Comparison of ENCODE assay signal across 33 cellular contexts in genomic region chr13:78598382-78598781, GRCh38. TPM values are rescaled to one million over a fixed set of nuclear protein-coding genes. Genes with fewer than 3 reads are reported as not detected.
"Had no signal": no experiment of that assay in that cellular context is flagged by ENCODE, and none has a peak within 500 bp of the region (broad histone marks: within the 10 kb centered on the region; RNA-seq: fewer than 3 reads in every experiment).

No MANE protein-coding gene starts in this region.

- H3K27ac Mint-ChIP-seq: activated B cell treated with CpG ODN at 0.5 μM for 24 hours; activated CD8-positive, alpha-beta T cell treated with anti-CD3 and anti-CD28 coated beads, Interleukin-2, amount 10 ng/mL, durations not matched to agents 7 days and 5 days; activated T-helper 2 cell treated with anti-CD3 and anti-CD28 coated beads, Interferon-gamma antibody, Interleukin-2, Interleukin-4, amounts not matched to agents 10 μg/mL and 5 μg/mL and 100 μg/mL, durations not matched to agents 14 hours and 24 hours and 36 hours; natural killer cell treated with Interleukin-12 subunit alpha and Interleukin-12 subunit beta and Interleukin-15 and Interleukin-18, amount 100 ng/mL, for 72 hours; stimulated activated effector memory CD8-positive, alpha-beta T cell treated with anti-CD3 and anti-CD28 coated beads, Interleukin-12 subunit alpha, Interleukin-12 subunit beta, amount 100 ng/mL, for 72 hours; stimulated activated naive CD8-positive, alpha-beta T cell treated with anti-CD3 and anti-CD28 coated beads, Interleukin-15, Interleukin-2, amounts not matched to agents 100 ng/mL and 50 ng/mL, for 24 hours had no signal

- H3K9me3 Mint-ChIP-seq: activated T-helper 2 cell treated with anti-CD3 and anti-CD28 coated beads, Interferon-gamma antibody, Interleukin-2, Interleukin-4, amounts not matched to agents 10 μg/mL and 5 μg/mL and 100 μg/mL, durations not matched to agents 14 hours and 24 hours and 36 hours; natural killer cell treated with Interleukin-12 subunit alpha and Interleukin-12 subunit beta and Interleukin-15 and Interleukin-18, amount 100 ng/mL, for 72 hours; T-helper 2 cell treated with Interferon-gamma antibody and Interleukin-4, amounts not matched to agents 5 μg/mL and 100 μg/mL, for 36 hours had no signal

- DNase-seq: activated B cell treated with CpG ODN at 0.5 μM for 24 hours; activated CD4-positive, alpha-beta T cell treated with anti-CD3 and anti-CD28 coated beads, Interleukin-2, amount 50 U/mL, for 1 hour; activated CD8-positive, alpha-beta memory T cell treated with anti-CD3 and anti-CD28 coated beads, Interleukin-2, amount 10 ng/mL, durations not matched to agents 7 days and 5 days; activated CD8-positive, alpha-beta T cell treated with anti-CD3 and anti-CD28 coated beads, Interleukin-2, amount 10 ng/mL, durations not matched to agents 7 days and 5 days; activated naive CD8-positive, alpha-beta T cell treated with anti-CD3 and anti-CD28 coated beads, Interleukin-2, amount 50 U/mL, for 24 hours; activated T-cell treated with anti-CD3 and anti-CD28 coated beads, Interleukin-2, amount 50 U/mL, for 48 hours; amygdala; caudate nucleus; cortex of kidney; effector memory CD8-positive, alpha-beta T cell; foreskin fibroblast; heart left ventricle; kidney glomerular epithelial cell; left ventricle myocardium inferior; mesendoderm; mucosa of descending colon; stimulated activated CD4-positive, alpha-beta T cell treated with anti-CD3 and anti-CD28 coated beads, Interleukin-4, amount 100 ng/mL, for 24 hours; trophoblast cell had no signal

- H3K4me3 Mint-ChIP-seq: activated B cell treated with CpG ODN at 0.5 μM for 24 hours; activated CD8-positive, alpha-beta memory T cell treated with anti-CD3 and anti-CD28 coated beads, Interleukin-2, amount 10 ng/mL, durations not matched to agents 7 days and 5 days; activated CD8-positive, alpha-beta T cell treated with anti-CD3 and anti-CD28 coated beads, Interleukin-2, amount 10 ng/mL, durations not matched to agents 7 days and 5 days; activated naive CD4-positive, alpha-beta T cell treated with anti-CD3 and anti-CD28 coated beads, Interleukin-2, amount 50 U/mL, for 24 hours; activated naive CD8-positive, alpha-beta T cell treated with anti-CD3 and anti-CD28 coated beads, Interleukin-2, amount 50 U/mL, for 24 hours; effector memory CD8-positive, alpha-beta T cell; natural killer cell treated with Interleukin-12 subunit alpha and Interleukin-12 subunit beta and Interleukin-15 and Interleukin-18, amount 100 ng/mL, for 72 hours; stimulated activated effector memory CD8-positive, alpha-beta T cell treated with anti-CD3 and anti-CD28 coated beads, Interleukin-12 subunit alpha, Interleukin-12 subunit beta, amount 100 ng/mL, for 72 hours; stimulated activated naive CD8-positive, alpha-beta T cell treated with anti-CD3 and anti-CD28 coated beads, Interleukin-15, Interleukin-2, amounts not matched to agents 100 ng/mL and 50 ng/mL, for 24 hours; T-helper 2 cell treated with Interferon-gamma antibody and Interleukin-4, amounts not matched to agents 5 μg/mL and 100 μg/mL, for 36 hours had no signal

- H3K36me3 Mint-ChIP-seq: natural killer cell treated with Interleukin-12 subunit alpha and Interleukin-12 subunit beta and Interleukin-15 and Interleukin-18, amount 100 ng/mL, for 72 hours had no signal

- H3K36me3 ChIP-seq: heart left ventricle, left ventricle myocardium inferior, thoracic aorta had no signal

- ATAC-seq: activated CD8-positive, alpha-beta memory T cell treated with anti-CD3 and anti-CD28 coated beads, Interleukin-2, amount 10 ng/mL, durations not matched to agents 7 days and 5 days; activated CD8-positive, alpha-beta T cell treated with anti-CD3 and anti-CD28 coated beads, Interleukin-2, amount 10 ng/mL, durations not matched to agents 7 days and 5 days; activated naive CD8-positive, alpha-beta T cell treated with anti-CD3 and anti-CD28 coated beads, Interleukin-2, amount 50 U/mL, for 24 hours; effector memory CD8-positive, alpha-beta T cell; esophagus mucosa; heart left ventricle; mucosa of descending colon; natural killer cell treated with Interleukin-12 subunit alpha and Interleukin-12 subunit beta and Interleukin-15 and Interleukin-18, amount 100 ng/mL, for 72 hours; sciatic nerve; stimulated activated effector memory CD8-positive, alpha-beta T cell treated with anti-CD3 and anti-CD28 coated beads, Interleukin-12 subunit alpha, Interleukin-12 subunit beta, amount 100 ng/mL, for 72 hours had no signal

- H3K4me3 ChIP-seq: heart left ventricle, left ventricle myocardium inferior, lung, mucosa of descending colon, skin epidermis, thoracic aorta had no signal

- H3K9me3 ChIP-seq: heart left ventricle, left ventricle myocardium inferior, mucosa of descending colon, thoracic aorta had no signal

RNA-seq across cellular contexts. Expression of gene POU4F1, which starts 5.0 kb away (rescaled TPM):
- total RNA-seq: chondrocyte, left ventricle myocardium inferior, lung, mucosa of descending colon, osteoblast, posterior vena cava, sciatic nerve, subcutaneous adipose tissue had no signal
